In genomic region chr11:3160252-3161031, GRCh38 we compare ENCODE assay signal across 8 cellular contexts. TPM values are rescaled to one million over a fixed set of nuclear protein-coding genes. Genes with fewer than 3 reads are reported as not detected.
DNase-seq lines count a peak whose midpoint lies in the region; ATAC-seq, FAIRE-seq and TF ChIP-seq lines count a peak whose summit lies in the region.

No MANE protein-coding gene starts in this region.

- H4K20me1 ChIP-seq in GM12878 (ENCODE audit: control insufficient read depth, insufficient read depth), result no peaks in the 10 kb centered on the region

- H3K4me2 ChIP-seq in GM12878 (ENCODE audit: control insufficient read depth, insufficient read depth), result no peak overlapping the region
- peak overlapping the region; percentile 38 for H3K4me2 ChIP-seq in parathyroid adenoma (ENCODE audit: low read length)

- H3K36me3 ChIP-seq in GM12878 (ENCODE audit: control insufficient read depth in 2 of 2, insufficient read depth in 2 of 2, low read length in 1 of 2) (no peaks in the 10 kb centered on the region), parathyroid adenoma (ENCODE audit: control insufficient read depth, insufficient read depth, low read length) (no peaks in the 10 kb centered on the region)

- H3K9me3 ChIP-seq in GM12878 (replicated peaks; ENCODE audit: control insufficient read depth, insufficient read depth, low read length), result no peaks in the 10 kb centered on the region
- H3K9me3 ChIP-seq in parathyroid adenoma (ENCODE audit: control insufficient read depth, low read length), result no peaks in the 10 kb centered on the region

- no peak overlapping the region for H3K27ac ChIP-seq in GM12878 (ENCODE audit: control insufficient read depth, insufficient read depth)
- H3K27ac ChIP-seq in parathyroid adenoma, result peak overlapping the region; percentile 36

- in situ Hi-C loops in GM12878 (cut with MboI), result no loop called here

- H2AFZ ChIP-seq in GM12878 (ENCODE audit: control insufficient read depth, low read depth, low read length) (no peak overlapping the region), parathyroid adenoma (peak overlapping the region; percentile 42)

- POLR2A ChIA-PET in GM12878 (lab: Charles Lee), result no interaction called here

- H3K9ac ChIP-seq in GM12878 (ENCODE audit: control insufficient read depth, insufficient read depth, low read length), result no peak overlapping the region
- no peak overlapping the region for H3K9ac ChIP-seq in parathyroid adenoma

- no peaks in the 10 kb centered on the region for H3K4me1 ChIP-seq in GM12878 (ENCODE audit: control insufficient read depth, insufficient read depth, low read length)
- peaks cover 11% of the 10 kb centered on the region for H3K4me1 ChIP-seq in parathyroid adenoma

- SMC1A ChIA-PET in GM12878 (lab: Charles Lee; ENCODE audit: uncharacterized antibody, unreplicated experiment), result no interaction called here

- H3K79me2 ChIP-seq in GM12878 (ENCODE audit: control insufficient read depth, insufficient read depth, low read length), result no peaks in the 10 kb centered on the region
- H3K79me2 ChIP-seq in parathyroid adenoma, result no peaks in the 10 kb centered on the region

- TF ChIP-seq RAD21 in GM12878 (IDR thresholded peaks at IDR 0.05; ENCODE audit: insufficient read depth, low read depth, low read length), result no peak

- intact Hi-C loops in GM12878 (cut with micrococcal nuclease; ENCODE audit: unreplicated experiment), result no loop called here

- RAD21 ChIA-PET in GM12878 (lab: Charles Lee; ENCODE audit: unreplicated experiment), result no interaction called here

- no peak for TF ChIP-seq CTCF in GM12878 (IDR thresholded peaks at IDR 0.05 in 2 of 3, conservative IDR thresholded peaks at IDR 0.05 in 1 of 3; ENCODE audit: control insufficient read depth in 2 of 3, extremely low read depth in 1 of 3, insufficient read depth in 1 of 3, low read depth in 3 of 3, low read length in 3 of 3)
- TF ChIP-seq CTCF in parathyroid adenoma (IDR thresholded peaks at IDR 0.05), result no peak

- H3K27me3 ChIP-seq in GM12878 (replicated peaks in 1 of 2; ENCODE audit: control insufficient read depth in 2 of 2, insufficient read depth in 2 of 2, low read length in 1 of 2) (peaks cover 8 to 10% of the 10 kb centered on the region in 2 experiments), parathyroid adenoma (ENCODE audit: control insufficient read depth, insufficient read depth, low read length) (no peaks in the 10 kb centered on the region)

- peak; percentile 16; the same call in 1 of the 3 replicates for ATAC-seq in GM12878
- ATAC-seq in GM18858 (IDR thresholded peaks at IDR 0.05; ENCODE audit: unreplicated experiment), result no peak

- H3K4me3 ChIP-seq in GM12878 (no peak overlapping the region), parathyroid adenoma (ENCODE audit: low read depth, low read length) (peak overlapping the region; percentile 37)

- TF ChIP-seq EP300 in GM12878 (IDR thresholded peaks at IDR 0.05; ENCODE audit: borderline replicate concordance in 1 of 2, control insufficient read depth in 1 of 2, low read depth in 2 of 2, low read length in 2 of 2), result no peak

- WGBS in GM12878 (ENCODE audit: insufficient coverage, insufficient replicate concordance, low lambda C conversion rate, missing lambda C conversion rate), result 22% methylated on average over 44 of the region's 48 CpGs

- DNase-seq in NCI-H345 (lab: John Stamatoyannopoulos, UW) (peak; percentile 58), GM12878 (ENCODE audit: low read depth, low spot score) (no peak), hepatic stellate cell (ENCODE audit: low spot score) (peak; percentile 88), UCSD-AML1 (lab: John Stamatoyannopoulos, UW; ENCODE audit: unreplicated experiment) (no peak)
- no peak for DNase-seq in stimulated activated naive CD4-positive, alpha-beta T cell treated with Interleukin-2 at 50 U/mL for 16 hours (lab: John Stamatoyannopoulos, UW)

- no peak for TF ChIP-seq POLR2A in GM12878 (IDR thresholded peaks at IDR 0.05; ENCODE audit: low read depth, low read length)

- no TSS peak for BruUV-seq in GM12878 (replicated peaks; lab: Mats Ljungman, UMichigan)

- CTCF ChIA-PET in GM12878 (lab: Yijun Ruan, JAX), result no interaction called here

- FAIRE-seq in G401.6 (lab: Jason Lieb, UNC) (peak; percentile 87), GM12878 (lab: Jason Lieb, UNC) (no peak)

TF ChIP-seq in GM12878, 131 proteins besides CTCF, POLR2A, EP300 and RAD21:
- TF ChIP-seq SREBF2 (IDR thresholded peaks at IDR 0.05; ENCODE audit: low read length) (no peak), YY1 (IDR thresholded peaks at IDR 0.05; ENCODE audit: low read depth, low read length) (peak; percentile 38; the same call in 1 of the 2 replicates)

RNA-seq across cellular contexts. Expression of gene OSBPL5, which starts 4.7 kb away (rescaled TPM):
- not detected in 2 replicates for total RNA-seq in GM12878 (2013; cell fraction: nucleolus; rRNA removed)
- total RNA-seq in GM12878 (2014; rRNA removed) (not detected in 2 replicates), GM12878 (2014; rRNA removed; fragmentation: Illumina TruSeq; extraction: Trizol) (not detected in 2 replicates), GM12878 (2021) (0.45 TPM in 1 of 2 replicates, not detected in the other)
- polyA plus RNA-seq in GM12878 (2011; ENCODE audit: low read depth), result not detected
- polyA plus RNA-seq in GM12878 (2011; rRNA removed) (not detected in 2 replicates), GM12878 (2014; fragmentation: Illumina TruSeq; extraction: Trizol) (not detected in 2 replicates), GM12878 (2014; fragmentation: Nextera tagmentation; extraction: Ambion mirVana) (not detected), GM12878 (2014; rRNA removed) (not detected in 2 replicates), GM12878 (2016; fragmentation: Nextera tagmentation; extraction: Ambion mirVana) (not detected)
- polyA plus RNA-seq in GM12878 (2011; cell fraction: cytosol; rRNA removed), result 0.07 and 0.17 TPM in 2 replicates
- polyA plus RNA-seq in GM12878 (2011; cell fraction: nucleus; rRNA removed), result 0.85 and 1.0 TPM in 2 replicates
- polyA plus RNA-seq in GM12878 (2012), result not detected in 2 replicates
- polyA minus RNA-seq in GM12878 (2011; rRNA and poly(A)+ RNA removed), result 0.57 TPM in 1 of 2 replicates, not detected in the other
- polyA minus RNA-seq in GM12878 (2011; cell fraction: cytosol; rRNA and poly(A)+ RNA removed), result 0.62 TPM in 1 of 2 replicates, not detected in the other
- 0.48 and 0.60 TPM in 2 replicates for polyA minus RNA-seq in GM12878 (2011; cell fraction: nucleus; rRNA and poly(A)+ RNA removed)

RNA-seq across cellular contexts. Expression of gene MRGPRG, which starts 58.2 kb away (rescaled TPM):
- total RNA-seq in GM12878 (2013; cell fraction: nucleolus; rRNA removed), result not detected in 2 replicates
- total RNA-seq in GM12878 (2014; rRNA removed) (not detected in 2 replicates), GM12878 (2014; rRNA removed; fragmentation: Illumina TruSeq; extraction: Trizol) (not detected in 2 replicates), GM12878 (2021) (not detected in 2 replicates)
- not detected for polyA plus RNA-seq in GM12878 (2011; ENCODE audit: low read depth)
- polyA plus RNA-seq in GM12878 (2011; rRNA removed) (not detected in 2 replicates), GM12878 (2014; fragmentation: Illumina TruSeq; extraction: Trizol) (not detected in 2 replicates), GM12878 (2014; fragmentation: Nextera tagmentation; extraction: Ambion mirVana) (not detected), GM12878 (2014; rRNA removed) (not detected in 2 replicates), GM12878 (2016; fragmentation: Nextera tagmentation; extraction: Ambion mirVana) (not detected)
- not detected in 2 replicates for polyA plus RNA-seq in GM12878 (2011; cell fraction: cytosol; rRNA removed)
- polyA plus RNA-seq in GM12878 (2011; cell fraction: nucleus; rRNA removed), result not detected in 2 replicates
- polyA plus RNA-seq in GM12878 (2012), result not detected in 2 replicates
- not detected in 2 replicates for polyA minus RNA-seq in GM12878 (2011; rRNA and poly(A)+ RNA removed)
- polyA minus RNA-seq in GM12878 (2011; cell fraction: cytosol; rRNA and poly(A)+ RNA removed), result not detected in 2 replicates
- not detected in 2 replicates for polyA minus RNA-seq in GM12878 (2011; cell fraction: nucleus; rRNA and poly(A)+ RNA removed)

Comparison
In these comparisons a context has a peak if more than half of its experiments do, and no peak if none do; other contexts are left out.
1. DNase-seq: peak in NCI-H345 (single experiment) and hepatic stellate cell (single experiment); none in GM12878 (single experiment), stimulated activated naive CD4-positive, alpha-beta T cell treated with Interleukin-2 at 50 U/mL for 16 hours (single experiment) and UCSD-AML1 (single experiment).